27 cellular contexts compared by ENCODE assay signal in the genomic region with DNA sequence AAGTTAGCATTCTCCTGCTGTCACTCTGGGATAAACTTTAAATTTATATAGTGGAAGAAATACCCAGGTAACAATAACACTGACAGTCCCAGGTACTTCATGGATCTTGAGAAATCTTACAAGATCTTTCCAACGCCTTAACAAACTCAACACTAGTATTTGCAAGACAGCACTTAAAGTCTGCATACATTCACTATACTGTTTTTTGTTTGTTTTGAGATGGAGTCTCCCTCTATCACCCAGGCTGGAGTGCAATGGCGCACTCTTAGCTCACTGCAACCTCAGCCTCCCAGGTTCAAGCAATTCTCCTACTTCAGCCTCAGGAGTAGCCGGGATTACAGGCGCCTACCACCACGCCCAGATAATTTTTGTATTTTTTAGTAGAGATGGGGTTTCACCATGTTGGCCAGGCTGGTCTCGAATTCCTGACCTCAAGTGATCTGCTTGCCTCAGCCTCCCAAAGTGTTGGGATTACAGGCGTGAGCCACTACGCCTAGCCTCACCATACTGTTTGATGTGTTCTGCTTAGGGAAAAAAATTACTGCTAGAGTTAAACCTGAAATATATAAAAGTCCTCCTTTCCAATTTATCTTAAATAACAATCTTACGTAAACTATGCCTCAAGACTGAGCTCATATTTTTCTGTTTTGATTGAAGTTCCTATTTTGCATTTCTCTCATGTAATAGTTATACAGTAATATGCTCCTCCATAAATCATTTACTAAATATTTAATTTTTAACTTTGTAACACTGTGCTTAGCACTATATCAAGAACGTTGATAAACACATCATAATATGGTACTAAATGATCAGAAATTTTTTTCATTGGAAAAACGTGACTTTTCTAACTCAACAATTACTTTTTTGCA. TPM values are rescaled to one million over a fixed set of nuclear protein-coding genes. Genes with fewer than 3 reads are reported as not detected.
DNase-seq lines count a peak whose midpoint lies in the region; ATAC-seq and TF ChIP-seq lines count a peak whose summit lies in the region.
"Had no signal": no experiment of that assay in that cellular context is flagged by ENCODE, and none has a peak within 500 bp of the region (broad histone marks: within the 10 kb centered on the region; RNA-seq: fewer than 3 reads in every experiment).

No MANE protein-coding gene starts in this region.

- H3K27ac ChIP-seq in HEK293 (ENCODE audit: extremely low read depth, low read depth, low read length) (no peak overlapping the region), left lung (no peak overlapping the region), caudate nucleus (ENCODE audit: low read depth, low read length) (no peak overlapping the region)
- H3K27ac ChIP-seq: heart left ventricle, HL-60, Peyer's patch, SJCRH30 had no signal

- intact Hi-C loops in left lung (cut with DNase I): no loop called here
- intact Hi-C loops in head of caudate nucleus (cut with DNase I): no loop called here

- H3K27me3 ChIP-seq in adipocyte (replicated peaks; ENCODE audit: control insufficient read depth, insufficient read depth, low read length) (no peaks in the 10 kb centered on the region), left lung (no peaks in the 10 kb centered on the region)
- H3K27me3 ChIP-seq: heart left ventricle, Peyer's patch, SJCRH30 had no signal

- TF ChIP-seq CTCF in HEK293 (tag by site-specific recombination; IDR thresholded peaks at IDR 0.05) (no peak), left lung (IDR thresholded peaks at IDR 0.05) (no peak)

- no peak overlapping the region for H3K9ac ChIP-seq in adipocyte (ENCODE audit: low read length)

- CTCF ChIA-PET in HEK293 (lab: Yijun Ruan, JAX): interaction anchor here (0.5 to 0.6 kb wide), 3 partner anchors 103 to 252 kb away, joined by 3 to 4 read pairs (median 3); no protein-coding TSS in a partner anchor

- H3K9me3 ChIP-seq in HEK293 (ENCODE audit: control insufficient read depth, insufficient read depth, low read depth, low read length): no peaks in the 10 kb centered on the region
- H3K9me3 ChIP-seq in adipocyte (ENCODE audit: control insufficient read depth, low read length): no peaks in the 10 kb centered on the region
- H3K9me3 ChIP-seq in left lung: no peaks in the 10 kb centered on the region
- H3K9me3 ChIP-seq: Peyer's patch, SJCRH30 had no signal

- DNase-seq in adipocyte (ENCODE audit: low read depth) (peak; percentile 42), left lung (no peak), caudate nucleus (lab: John Stamatoyannopoulos, UW) (no peak), head of caudate nucleus (no peak)
- DNase-seq: activated CD4-positive, alpha-beta T cell treated with anti-CD3 and anti-CD28 coated beads for 36 hours; activated naive CD4-positive, alpha-beta T cell treated with anti-CD3 and anti-CD28 coated beads for 36 hours; activated T-cell treated with anti-CD3 and anti-CD28 coated beads, Interleukin-2, amount 50 U/mL, for 4 hours; DMS53; effector CD4-positive, alpha-beta T cell; erythroblast; H9; heart left ventricle; left colon; mesendoderm; NCI-H1694; NCI-H510A treated with DMSO at 0.1 percent for 48 hours; NK-92 treated with Interleukin-12 subunit alpha and Interleukin-12 subunit beta, amount 100 ng/mL, for 24 hours; occipital lobe; Peyer's patch; retina; SJCRH30; stimulated activated CD4-positive, alpha-beta T cell treated with anti-CD3 and anti-CD28 coated beads, Interleukin-4, amount 100 ng/mL, for 1 hour; stimulated activated naive CD4-positive, alpha-beta T cell had no signal

- POLR2A ChIA-PET in HEK293 (lab: Yijun Ruan, JAX): no interaction called here

- peaks cover 11% of the 10 kb centered on the region; the same call in 1 of the 2 replicates for H3K4me1 ChIP-seq in HEK293 (ENCODE audit: control insufficient read depth, insufficient read depth, low read length)
- peaks cover 2% of the 10 kb centered on the region for H3K4me1 ChIP-seq in adipocyte (ENCODE audit: control insufficient read depth, insufficient read depth, low read length)
- H3K4me1 ChIP-seq in left lung: peaks cover 0 to 52% of the 10 kb centered on the region in 2 donors

- H3K36me3 ChIP-seq in HEK293 (ENCODE audit: control insufficient read depth in 2 of 2, insufficient read depth in 1 of 2, low read length in 2 of 2): no peaks in the 10 kb centered on the region
- H3K36me3 ChIP-seq in adipocyte (ENCODE audit: control insufficient read depth, insufficient read depth, low read length, severe bottlenecking): no peaks in the 10 kb centered on the region
- no peaks in the 10 kb centered on the region for H3K36me3 ChIP-seq in left lung
- H3K36me3 ChIP-seq: heart left ventricle, Peyer's patch had no signal

- ATAC-seq in left lung (peak; percentile 18), GM21528 (IDR thresholded peaks at IDR 0.05; ENCODE audit: low FRiP score, unreplicated experiment) (no peak), HG03520 (IDR thresholded peaks at IDR 0.05; ENCODE audit: unreplicated experiment) (no peak)
- ATAC-seq: activated CD4-positive, alpha-beta T cell treated with anti-CD3 and anti-CD28 coated beads for 36 hours; activated T-cell treated with anti-CD3 and anti-CD28 coated beads, Interleukin-2, amount 50 U/mL, for 4 hours; heart left ventricle; left colon had no signal

- H3K4me3 ChIP-seq in HEK293 (ENCODE audit: low read depth, low read length): no peak overlapping the region
- no peak overlapping the region for H3K4me3 ChIP-seq in adipocyte (ENCODE audit: low read length)
- no peak overlapping the region for H3K4me3 ChIP-seq in left lung
- H3K4me3 ChIP-seq: heart left ventricle, Peyer's patch, SJCRH30 had no signal

TF ChIP-seq in HEK293, 187 proteins besides CTCF, POLR2A, EP300 and RAD21 (continues in another document):
- TF ChIP-seq BCL11A (tag by site-specific recombination; IDR thresholded peaks at IDR 0.05; ENCODE audit: low read depth) (no peak), ZNF48 (tag by site-specific recombination; IDR thresholded peaks at IDR 0.05) (no peak), ZBTB17 (tag by site-specific recombination; IDR thresholded peaks at IDR 0.05) (peak; percentile 53; the same call in 1 of the 2 replicates), ZXDB (tag by site-specific recombination; IDR thresholded peaks at IDR 0.05) (no peak), ZFP37 (tag by site-specific recombination; IDR thresholded peaks at IDR 0.05) (no peak), ZNF394 (tag by site-specific recombination; IDR thresholded peaks at IDR 0.05; ENCODE audit: borderline replicate concordance) (no peak), ZSCAN16 (tag by site-specific recombination; IDR thresholded peaks at IDR 0.05) (no peak), ZSCAN30 (tag by site-specific recombination; IDR thresholded peaks at IDR 0.05) (no peak), KLF9 (tag by site-specific recombination; IDR thresholded peaks at IDR 0.05; ENCODE audit: low read depth) (no peak), ZNF548 (tag by site-specific recombination; IDR thresholded peaks at IDR 0.05) (no peak), ZNF121 (tag by site-specific recombination; IDR thresholded peaks at IDR 0.05) (no peak)
- TF ChIP-seq, protein P1, sequence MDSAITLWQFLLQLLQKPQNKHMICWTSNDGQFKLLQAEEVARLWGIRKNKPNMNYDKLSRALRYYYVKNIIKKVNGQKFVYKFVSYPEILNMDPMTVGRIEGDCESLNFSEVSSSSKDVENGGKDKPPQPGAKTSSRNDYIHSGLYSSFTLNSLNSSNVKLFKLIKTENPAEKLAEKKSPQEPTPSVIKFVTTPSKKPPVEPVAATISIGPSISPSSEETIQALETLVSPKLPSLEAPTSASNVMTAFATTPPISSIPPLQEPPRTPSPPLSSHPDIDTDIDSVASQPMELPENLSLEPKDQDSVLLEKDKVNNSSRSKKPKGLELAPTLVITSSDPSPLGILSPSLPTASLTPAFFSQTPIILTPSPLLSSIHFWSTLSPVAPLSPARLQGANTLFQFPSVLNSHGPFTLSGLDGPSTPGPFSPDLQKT (IDR thresholded peaks at IDR 0.05; ENCODE audit: borderline replicate concordance, low read depth, low read length): no peak
- TF ChIP-seq, protein P2, sequence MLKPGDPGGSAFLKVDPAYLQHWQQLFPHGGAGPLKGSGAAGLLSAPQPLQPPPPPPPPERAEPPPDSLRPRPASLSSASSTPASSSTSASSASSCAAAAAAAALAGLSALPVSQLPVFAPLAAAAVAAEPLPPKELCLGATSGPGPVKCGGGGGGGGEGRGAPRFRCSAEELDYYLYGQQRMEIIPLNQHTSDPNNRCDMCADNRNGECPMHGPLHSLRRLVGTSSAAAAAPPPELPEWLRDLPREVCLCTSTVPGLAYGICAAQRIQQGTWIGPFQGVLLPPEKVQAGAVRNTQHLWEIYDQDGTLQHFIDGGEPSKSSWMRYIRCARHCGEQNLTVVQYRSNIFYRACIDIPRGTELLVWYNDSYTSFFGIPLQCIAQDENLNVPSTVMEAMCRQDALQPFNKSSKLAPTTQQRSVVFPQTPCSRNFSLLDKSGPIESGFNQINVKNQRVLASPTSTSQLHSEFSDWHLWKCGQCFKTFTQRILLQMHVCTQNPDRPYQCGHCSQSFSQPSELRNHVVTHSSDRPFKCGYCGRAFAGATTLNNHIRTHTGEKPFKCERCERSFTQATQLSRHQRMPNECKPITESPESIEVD (tag by site-specific recombination; IDR thresholded peaks at IDR 0.05): peak; percentile 64
- TF ChIP-seq, protein P3, sequence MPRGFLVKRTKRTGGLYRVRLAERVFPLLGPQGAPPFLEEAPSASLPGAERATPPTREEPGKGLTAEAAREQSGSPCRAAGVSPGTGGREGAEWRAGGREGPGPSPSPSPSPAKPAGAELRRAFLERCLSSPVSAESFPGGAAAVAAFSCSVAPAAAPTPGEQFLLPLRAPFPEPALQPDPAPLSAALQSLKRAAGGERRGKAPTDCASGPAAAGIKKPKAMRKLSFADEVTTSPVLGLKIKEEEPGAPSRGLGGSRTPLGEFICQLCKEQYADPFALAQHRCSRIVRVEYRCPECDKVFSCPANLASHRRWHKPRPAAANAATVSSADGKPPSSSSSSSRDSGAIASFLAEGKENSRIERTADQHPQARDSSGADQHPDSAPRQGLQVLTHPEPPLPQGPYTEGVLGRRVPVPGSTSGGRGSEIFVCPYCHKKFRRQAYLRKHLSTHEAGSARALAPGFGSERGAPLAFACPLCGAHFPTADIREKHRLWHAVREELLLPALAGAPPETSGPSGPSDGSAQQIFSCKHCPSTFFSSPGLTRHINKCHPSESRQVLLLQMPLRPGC (tag by site-specific recombination; IDR thresholded peaks at IDR 0.05): no peak
- TF ChIP-seq, protein P4, sequence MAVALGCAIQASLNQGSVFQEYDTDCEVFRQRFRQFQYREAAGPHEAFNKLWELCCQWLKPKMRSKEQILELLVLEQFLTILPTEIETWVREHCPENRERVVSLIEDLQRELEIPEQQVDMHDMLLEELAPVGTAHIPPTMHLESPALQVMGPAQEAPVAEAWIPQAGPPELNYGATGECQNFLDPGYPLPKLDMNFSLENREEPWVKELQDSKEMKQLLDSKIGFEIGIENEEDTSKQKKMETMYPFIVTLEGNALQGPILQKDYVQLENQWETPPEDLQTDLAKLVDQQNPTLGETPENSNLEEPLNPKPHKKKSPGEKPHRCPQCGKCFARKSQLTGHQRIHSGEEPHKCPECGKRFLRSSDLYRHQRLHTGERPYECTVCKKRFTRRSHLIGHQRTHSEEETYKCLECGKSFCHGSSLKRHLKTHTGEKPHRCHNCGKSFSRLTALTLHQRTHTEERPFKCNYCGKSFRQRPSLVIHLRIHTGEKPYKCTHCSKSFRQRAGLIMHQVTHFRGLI (tag by site-specific recombination; IDR thresholded peaks at IDR 0.05): no peak

RNA-seq across cellular contexts. Expression of a gene that starts 17.5 kb away (rescaled TPM):
- 10 to 100 TPM; 22.9 to 28.4 TPM for total RNA-seq in left lung
